In the genomic region with DNA sequence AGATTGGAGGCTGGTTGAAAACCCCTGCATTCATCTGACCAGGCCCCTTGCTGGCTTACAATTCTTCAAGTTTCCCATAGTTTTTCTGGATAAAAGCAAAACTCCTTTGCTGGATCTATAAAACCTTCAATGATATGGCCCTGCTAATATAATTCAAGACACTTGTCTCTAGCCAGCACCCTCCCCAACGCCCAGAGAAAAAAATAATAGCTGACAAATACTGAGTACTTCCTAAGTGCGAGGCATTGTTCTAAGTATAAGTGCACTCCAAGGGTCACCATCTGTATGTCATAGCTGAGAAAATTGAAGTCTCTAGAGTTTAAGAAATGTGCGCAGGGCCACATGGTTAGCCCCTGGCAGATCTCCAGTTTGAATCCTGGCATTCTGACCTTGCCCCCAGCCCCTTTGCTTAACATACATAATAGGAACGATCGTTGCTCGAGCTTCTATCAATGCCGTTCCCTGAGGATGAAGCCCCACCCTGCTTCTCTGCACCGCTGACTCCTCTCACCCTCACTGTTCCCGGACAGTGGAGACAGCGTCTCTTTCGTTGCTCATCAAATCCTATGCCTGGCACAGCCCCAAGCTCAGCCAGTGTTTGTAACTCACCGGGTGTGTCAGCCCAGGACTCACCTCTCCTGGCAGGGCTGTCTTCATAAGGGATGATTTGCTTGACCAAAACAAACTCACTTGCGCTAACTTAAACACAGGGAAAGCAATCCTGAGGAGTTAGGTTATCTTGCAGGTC, we compare ENCODE assay signal across 9 cellular contexts.
A peak's percentile ranks its signal among the peaks of the same experiment; 100 is the strongest.
DNase-seq lines count a peak whose midpoint lies in the region; ATAC-seq and TF ChIP-seq lines count a peak whose summit lies in the region.
"Had no signal": no experiment of that assay in that cellular context is flagged by ENCODE, and none has a peak within 500 bp of the region (broad histone marks: within the 10 kb centered on the region; RNA-seq: fewer than 3 reads in every experiment).

No MANE protein-coding gene starts in this region.

- no peak overlapping the region for H3K9ac ChIP-seq in IMR-90 (ENCODE audit: low read depth, low read length)

- H3K4me1 ChIP-seq in BE2C: peaks cover 10% of the 10 kb centered on the region
- no peaks in the 10 kb centered on the region for H3K4me1 ChIP-seq in IMR-90 (ENCODE audit: control insufficient read depth, insufficient read depth, low read length)
- no peaks in the 10 kb centered on the region for H3K4me1 ChIP-seq in adrenal gland (replicated peaks in 1 of 2)
- peaks cover 9% of the 10 kb centered on the region for H3K4me1 ChIP-seq in hepatocyte (ENCODE audit: insufficient read depth)

- H3K36me3 ChIP-seq in BE2C: no peaks in the 10 kb centered on the region
- no peaks in the 10 kb centered on the region for H3K36me3 ChIP-seq in IMR-90 (ENCODE audit: control insufficient read depth, insufficient read depth, low read length)
- no peaks in the 10 kb centered on the region for H3K36me3 ChIP-seq in adrenal gland (replicated peaks in 1 of 2)
- H3K36me3 ChIP-seq in hepatocyte (replicated peaks; ENCODE audit: insufficient read depth, low read depth): no peaks in the 10 kb centered on the region

- peaks cover 5% of the 10 kb centered on the region for H3K4me1 Mint-ChIP-seq in activated T-cell treated with anti-CD3 and anti-CD28 coated beads, Interleukin-2, amount 50 U/mL, for 4 hours (ENCODE audit: low read depth)

- no peak overlapping the region for H3K14ac ChIP-seq in IMR-90 (replicated peaks; ENCODE audit: low read depth, low read length)

- no peak overlapping the region for H3K18ac ChIP-seq in IMR-90 (ENCODE audit: low read depth, low read length)

- TF ChIP-seq CTCF in BE2C (IDR thresholded peaks at IDR 0.05; ENCODE audit: low read depth, low read length) (no peak), IMR-90 (conservative IDR thresholded peaks at IDR 0.05; ENCODE audit: low read depth, low read length) (no peak), adrenal gland (IDR thresholded peaks at IDR 0.05) (no peak), hepatocyte (IDR thresholded peaks at IDR 0.05; ENCODE audit: poor library complexity) (no peak)

- H2AK9ac ChIP-seq in IMR-90 (replicated peaks; ENCODE audit: low read depth, low read length, poor library complexity): no peak overlapping the region

- no peak overlapping the region for H4K8ac ChIP-seq in IMR-90 (ENCODE audit: low read depth in 2 of 2, low read length in 2 of 2)

- peak overlapping the region; percentile 27 for H3K4me3 ChIP-seq in BE2C (ENCODE audit: low read depth, low read length)
- no peak overlapping the region for H3K4me3 ChIP-seq in IMR-90 (ENCODE audit: insufficient read depth, low read depth, low read length)
- no peak overlapping the region for H3K4me3 ChIP-seq in adrenal gland
- no peak overlapping the region for H3K4me3 ChIP-seq in hepatocyte

- BruUV-seq in IMR-90 (replicated peaks; lab: Mats Ljungman, UMichigan): no TSS peak

- H3K9me2 ChIP-seq in hepatocyte (replicated peaks; ENCODE audit: insufficient read depth): no peaks in the 10 kb centered on the region

- TF ChIP-seq POLR2A in IMR-90 (IDR thresholded peaks at IDR 0.05; ENCODE audit: low read depth, low read length) (no peak), adrenal gland (IDR thresholded peaks at IDR 0.05) (no peak)

- no peak overlapping the region for H2BK5ac ChIP-seq in IMR-90 (ENCODE audit: low read depth, low read length, poor library complexity, severe bottlenecking)

- no peak for ATAC-seq in IMR-90 (ENCODE audit: low read depth)
- ATAC-seq in activated T-cell treated with anti-CD3 and anti-CD28 coated beads, Interleukin-2, amount 50 U/mL, for 4 hours: no peak
- no peak for ATAC-seq in GM21825 (IDR thresholded peaks at IDR 0.05; ENCODE audit: unreplicated experiment)

- in situ Hi-C loops in IMR-90 (cut with MboI; ENCODE audit: low sequenced_read_pairs): no loop called here

- H3K27me3 ChIP-seq in BE2C: no peaks in the 10 kb centered on the region
- no peaks in the 10 kb centered on the region; the same call in none of the 2 replicates for H3K27me3 ChIP-seq in IMR-90 (ENCODE audit: control insufficient read depth, insufficient read depth, low read length)
- no peaks in the 10 kb centered on the region for H3K27me3 ChIP-seq in adrenal gland
- no peaks in the 10 kb centered on the region for H3K27me3 ChIP-seq in hepatocyte

- no peaks in the 10 kb centered on the region for H3K79me1 ChIP-seq in IMR-90 (ENCODE audit: low read depth in 1 of 2, low read length in 2 of 2)

- H2AFZ ChIP-seq in IMR-90 (replicated peaks; ENCODE audit: low read length, poor library complexity) (peak overlapping the region; percentile 38), hepatocyte (no peak overlapping the region)

- no peaks in the 10 kb centered on the region; the same call in 1 of the 2 replicates for H3K9me1 ChIP-seq in IMR-90 (ENCODE audit: insufficient read depth, low read length)

- no peak overlapping the region for H2BK120ac ChIP-seq in IMR-90 (ENCODE audit: low read depth, low read length)

- no peak overlapping the region for H4K91ac ChIP-seq in IMR-90 (ENCODE audit: insufficient read depth, low read depth, low read length)

- no peak overlapping the region for H3K4ac ChIP-seq in IMR-90 (ENCODE audit: low read depth, low read length)

- H3K56ac ChIP-seq in IMR-90 (ENCODE audit: extremely low read depth, insufficient read depth, low read length): no peak overlapping the region

- H3K9me3 ChIP-seq in BE2C (peaks cover 3% of the 10 kb centered on the region; the same call in 1 of the 2 replicates), IMR-90 (ENCODE audit: control insufficient read depth, insufficient read depth, low read length) (no peaks in the 10 kb centered on the region), adrenal gland (replicated peaks in 1 of 3) (no peaks in the 10 kb centered on the region), hepatocyte (ENCODE audit: low read depth) (no peaks in the 10 kb centered on the region)

- no peak overlapping the region for H2BK15ac ChIP-seq in IMR-90 (ENCODE audit: low read depth, low read length)

- no peak overlapping the region for H2AK5ac ChIP-seq in IMR-90 (ENCODE audit: low read depth, low read length)

- CTCF ChIA-PET in IMR-90 (lab: Yijun Ruan, JAX): no interaction called here

- intact Hi-C loops in IMR-90 (cut with micrococcal nuclease): no loop called here
- intact Hi-C loops in adrenal gland (cut with DNase I): no loop called here

- no peaks in the 10 kb centered on the region for H3K36me3 Mint-ChIP-seq in activated T-cell treated with anti-CD3 and anti-CD28 coated beads, Interleukin-2, amount 50 U/mL, for 4 hours (ENCODE audit: insufficient read depth)
- H3K36me3 Mint-ChIP-seq: CD4-positive, CD25-positive, alpha-beta regulatory T cell had no signal

- H3K27me3 Mint-ChIP-seq in activated T-cell treated with anti-CD3 and anti-CD28 coated beads, Interleukin-2, amount 50 U/mL, for 4 hours (ENCODE audit: low read depth): no peaks in the 10 kb centered on the region
- H3K27me3 Mint-ChIP-seq: CD4-positive, CD25-positive, alpha-beta regulatory T cell had no signal

- TF ChIP-seq RAD21 in IMR-90 (IDR thresholded peaks at IDR 0.05; ENCODE audit: low read length): no peak

- dilution Hi-C loops in IMR-90 (cut with HindIII; ENCODE audit: low sequenced_read_pairs, unreplicated experiment): no loop called here

- H4K20me1 ChIP-seq in IMR-90 (ENCODE audit: insufficient read depth, low read length) (no peaks in the 10 kb centered on the region), hepatocyte (ENCODE audit: insufficient read depth, poor library complexity, severe bottlenecking) (no peaks in the 10 kb centered on the region)

- no peak overlapping the region for H4K5ac ChIP-seq in IMR-90 (ENCODE audit: low read depth, low read length)

- H3K23ac ChIP-seq in IMR-90 (ENCODE audit: low read depth, low read length): no peak overlapping the region

- DNase-seq in BE2C (peak; percentile 59), IMR-90 (peak; percentile 51), adrenal gland (peak in 4 of 7 donors; percentile 35 to 62 (median 41)), hepatocyte (ENCODE audit: low spot score) (peak; percentile 61), NCI-H1930 (lab: John Stamatoyannopoulos, UW) (no peak)
- DNase-seq in activated CD4-positive, alpha-beta T cell treated with anti-CD3 and anti-CD28 coated beads for 48 hours: no peak
- no peak for DNase-seq in activated T-cell treated with anti-CD3 and anti-CD28 coated beads, Interleukin-2, amount 50 U/mL, for 4 hours
- DNase-seq: CD4-positive, CD25-positive, alpha-beta regulatory T cell had no signal

- H3K27ac ChIP-seq in IMR-90 (ENCODE audit: insufficient read depth, low read length): no peak overlapping the region
- H3K27ac ChIP-seq in adrenal gland: no peak overlapping the region
- no peak overlapping the region for H3K27ac ChIP-seq in hepatocyte

- H2BK20ac ChIP-seq in IMR-90 (ENCODE audit: low read depth, low read length): no peak overlapping the region

- H3K4me2 ChIP-seq in IMR-90 (ENCODE audit: low read depth, low read length) (no peak overlapping the region; the same call in 1 of the 2 replicates), hepatocyte (peak overlapping the region; percentile 3)

- 8% methylated on average over 5 of the region's 13 CpGs; no CpG with 5 or more reads in 1 of the 2 experiments for WGBS in IMR-90 (ENCODE audit: extremely low coverage in 2 of 2, insufficient read length in 1 of 2), 2 experiments
- 57 to 70% (median 65%) methylated on average over 10 to 13 of the region's 13 CpGs for WGBS in adrenal gland, 4 donors
- WGBS in hepatocyte (ENCODE audit: low lambda C conversion rate, missing lambda C conversion rate): 45% methylated on average over 13 of the region's 13 CpGs

- POLR2A ChIA-PET in IMR-90 (lab: Charles Lee; ENCODE audit: unreplicated experiment): no interaction called here

- H3K9me3 Mint-ChIP-seq in activated T-cell treated with anti-CD3 and anti-CD28 coated beads, Interleukin-2, amount 50 U/mL, for 4 hours: no peaks in the 10 kb centered on the region

- no peaks in the 10 kb centered on the region for H3K79me2 ChIP-seq in hepatocyte

- H3K4me3 Mint-ChIP-seq in activated T-cell treated with anti-CD3 and anti-CD28 coated beads, Interleukin-2, amount 50 U/mL, for 4 hours: no peak overlapping the region
- H3K4me3 Mint-ChIP-seq: CD4-positive, CD25-positive, alpha-beta regulatory T cell had no signal

TF ChIP-seq in IMR-90, 13 proteins besides CTCF, POLR2A, EP300 and RAD21 (continues in another document):
- TF ChIP-seq RCOR1 (IDR thresholded peaks at IDR 0.05; ENCODE audit: insufficient replicate concordance, low read length) (no peak), NFE2L2 (IDR thresholded peaks at IDR 0.05; ENCODE audit: low read depth, low read length) (no peak), RFX5 (IDR thresholded peaks at IDR 0.05; ENCODE audit: low read depth, low read length) (no peak)
- TF ChIP-seq, protein P1, sequence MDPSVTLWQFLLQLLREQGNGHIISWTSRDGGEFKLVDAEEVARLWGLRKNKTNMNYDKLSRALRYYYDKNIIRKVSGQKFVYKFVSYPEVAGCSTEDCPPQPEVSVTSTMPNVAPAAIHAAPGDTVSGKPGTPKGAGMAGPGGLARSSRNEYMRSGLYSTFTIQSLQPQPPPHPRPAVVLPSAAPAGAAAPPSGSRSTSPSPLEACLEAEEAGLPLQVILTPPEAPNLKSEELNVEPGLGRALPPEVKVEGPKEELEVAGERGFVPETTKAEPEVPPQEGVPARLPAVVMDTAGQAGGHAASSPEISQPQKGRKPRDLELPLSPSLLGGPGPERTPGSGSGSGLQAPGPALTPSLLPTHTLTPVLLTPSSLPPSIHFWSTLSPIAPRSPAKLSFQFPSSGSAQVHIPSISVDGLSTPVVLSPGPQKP (IDR thresholded peaks at IDR 0.05; ENCODE audit: borderline replicate concordance, low read depth, low read length): no peak

Comparison
In these comparisons a context has a peak if more than half of its experiments do, and no peak if none do; other contexts are left out.
1. DNase-seq: peak in BE2C (single experiment), IMR-90 (single experiment), adrenal gland (4 of 7) and hepatocyte (single experiment); none in activated CD4-positive, alpha-beta T cell treated with anti-CD3 and anti-CD28 coated beads for 48 hours (single experiment), activated T-cell treated with anti-CD3 and anti-CD28 coated beads, Interleukin-2, amount 50 U/mL, for 4 hours (single experiment) and NCI-H1930 (0 of 2).